ENCODE assay signal across 8 cellular contexts in genomic region chr4:1578968-1579833, GRCh38.
DNase-seq lines count a peak whose midpoint lies in the region; ATAC-seq and TF ChIP-seq lines count a peak whose summit lies in the region.

No MANE protein-coding gene starts in this region.

- peaks cover 34% of the 10 kb centered on the region for H3F3A ChIP-seq in neural progenitor cell (ENCODE audit: low read depth)

- TF ChIP-seq CTCF in A673 (conservative IDR thresholded peaks at IDR 0.05; ENCODE audit: low read depth, low read length) = peak; percentile 56
- TF ChIP-seq CTCF in fibroblast of the aortic adventitia (IDR thresholded peaks at IDR 0.05; ENCODE audit: insufficient read depth, low read length) = peak; percentile 50
- TF ChIP-seq CTCF in neural progenitor cell (IDR thresholded peaks at IDR 0.05) = peak; percentile 75
- peak in 1 of 2 donors; percentile 98 for TF ChIP-seq CTCF in suprapubic skin (IDR thresholded peaks at IDR 0.05)

- DNase-seq in A673 (ENCODE audit: low spot score) (peak; percentile 44), RPMI7951 (ENCODE audit: low read depth) (peak; percentile 27), fibroblast of the aortic adventitia (ENCODE audit: low read depth) (peak; percentile 75), neural progenitor cell (ENCODE audit: low spot score) (peak; percentile 85), suprapubic skin (ENCODE audit: low spot score in 2 of 2) (peak; percentile 92 to 93), NCI-H1092 (lab: John Stamatoyannopoulos, UW) (no peak)
- DNase-seq in activated T-helper 1 cell treated with anti-CD3 and anti-CD28 coated beads, Interleukin-2, amount 50 U/mL, for 16 hours (ENCODE audit: low read depth in 1 of 2, low spot score in 1 of 2) = peak; percentile 45 to 59

- TF ChIP-seq POLR2A in suprapubic skin (IDR thresholded peaks at IDR 0.05) = no peak

- peak; percentile 35 for ATAC-seq in GM21723 (IDR thresholded peaks at IDR 0.05; ENCODE audit: unreplicated experiment)

- intact Hi-C loops in A673 (cut with micrococcal nuclease; ENCODE audit: unreplicated experiment) = no loop called here

- TF ChIP-seq EP300 in suprapubic skin (IDR thresholded peaks at IDR 0.05) = no peak

- no TSS peak for BruUV-seq in A673 (replicated peaks; lab: Mats Ljungman, UMichigan)

- H3K27me3 ChIP-seq in A673 (replicated peaks; ENCODE audit: insufficient read depth, low read depth, low read length, poor library complexity) = peaks cover 42% of the 10 kb centered on the region
- peaks cover 28% of the 10 kb centered on the region for H3K27me3 ChIP-seq in neural progenitor cell
- H3K27me3 ChIP-seq in suprapubic skin = no peaks in the 10 kb centered on the region

- H3K4me1 ChIP-seq in A673 (ENCODE audit: insufficient read depth, low read length, poor library complexity, severe bottlenecking) (peaks cover 27% of the 10 kb centered on the region), neural progenitor cell (peaks cover 17% of the 10 kb centered on the region), suprapubic skin (peaks cover 28% of the 10 kb centered on the region)

- no peaks in the 10 kb centered on the region for H3K79me2 ChIP-seq in neural progenitor cell (ENCODE audit: low read depth)

- no peak overlapping the region for H3K27ac Mint-ChIP-seq in neural progenitor cell

- H3K36me3 Mint-ChIP-seq in neural progenitor cell = peaks cover 2% of the 10 kb centered on the region

- peaks cover 24% of the 10 kb centered on the region for H3K4me1 Mint-ChIP-seq in neural progenitor cell

- POLR2A ChIA-PET in A673 (lab: Charles Lee; ENCODE audit: low non-redundant PET) = no interaction called here

- H3K4me3 ChIP-seq in A673 (ENCODE audit: low read depth, low read length, poor library complexity, severe bottlenecking) = peak overlapping the region; percentile 42
- H3K4me3 ChIP-seq in fibroblast of the aortic adventitia (ENCODE audit: low read depth, low read length) = peak overlapping the region; percentile 70
- H3K4me3 ChIP-seq in neural progenitor cell = peak overlapping the region; percentile 48
- peak overlapping the region; percentile 56 for H3K4me3 ChIP-seq in suprapubic skin

- H3K27ac ChIP-seq in A673 (ENCODE audit: low read depth, low read length, poor library complexity, severe bottlenecking) (no peak overlapping the region), neural progenitor cell (no peak overlapping the region), suprapubic skin (peak overlapping the region; percentile 82)

- WGBS in suprapubic skin = under 1% methylated on average over 19 of the region's 90 CpGs

- peaks cover 10% of the 10 kb centered on the region for H4K20me1 ChIP-seq in neural progenitor cell (ENCODE audit: low read depth)

- H3K9me3 Mint-ChIP-seq in neural progenitor cell = peaks cover 6% of the 10 kb centered on the region

- H3K9me3 ChIP-seq in A673 (ENCODE audit: low read depth, low read length, poor library complexity, severe bottlenecking) = no peaks in the 10 kb centered on the region
- H3K9me3 ChIP-seq in neural progenitor cell (ENCODE audit: low read depth) = no peaks in the 10 kb centered on the region
- H3K9me3 ChIP-seq in suprapubic skin = no peaks in the 10 kb centered on the region

- no peak overlapping the region for H3K9ac ChIP-seq in neural progenitor cell

- H3K36me3 ChIP-seq in A673 (ENCODE audit: insufficient read depth, low read length, poor library complexity, severe bottlenecking) (no peaks in the 10 kb centered on the region), neural progenitor cell (no peaks in the 10 kb centered on the region), suprapubic skin (no peaks in the 10 kb centered on the region)

- CTCF ChIA-PET in A673 (lab: Charles Lee) = no interaction called here

- peak overlapping the region; percentile 80 for H3K4me2 ChIP-seq in neural progenitor cell

- no peak overlapping the region for H2AFZ ChIP-seq in neural progenitor cell (replicated peaks)

- peak overlapping the region; percentile 73 for H3K4me3 Mint-ChIP-seq in neural progenitor cell

- peaks cover 21% of the 10 kb centered on the region for H3K27me3 Mint-ChIP-seq in neural progenitor cell (ENCODE audit: insufficient read depth, low read depth)
